ENCODE assay signal across 12 cellular contexts in the genomic region with DNA sequence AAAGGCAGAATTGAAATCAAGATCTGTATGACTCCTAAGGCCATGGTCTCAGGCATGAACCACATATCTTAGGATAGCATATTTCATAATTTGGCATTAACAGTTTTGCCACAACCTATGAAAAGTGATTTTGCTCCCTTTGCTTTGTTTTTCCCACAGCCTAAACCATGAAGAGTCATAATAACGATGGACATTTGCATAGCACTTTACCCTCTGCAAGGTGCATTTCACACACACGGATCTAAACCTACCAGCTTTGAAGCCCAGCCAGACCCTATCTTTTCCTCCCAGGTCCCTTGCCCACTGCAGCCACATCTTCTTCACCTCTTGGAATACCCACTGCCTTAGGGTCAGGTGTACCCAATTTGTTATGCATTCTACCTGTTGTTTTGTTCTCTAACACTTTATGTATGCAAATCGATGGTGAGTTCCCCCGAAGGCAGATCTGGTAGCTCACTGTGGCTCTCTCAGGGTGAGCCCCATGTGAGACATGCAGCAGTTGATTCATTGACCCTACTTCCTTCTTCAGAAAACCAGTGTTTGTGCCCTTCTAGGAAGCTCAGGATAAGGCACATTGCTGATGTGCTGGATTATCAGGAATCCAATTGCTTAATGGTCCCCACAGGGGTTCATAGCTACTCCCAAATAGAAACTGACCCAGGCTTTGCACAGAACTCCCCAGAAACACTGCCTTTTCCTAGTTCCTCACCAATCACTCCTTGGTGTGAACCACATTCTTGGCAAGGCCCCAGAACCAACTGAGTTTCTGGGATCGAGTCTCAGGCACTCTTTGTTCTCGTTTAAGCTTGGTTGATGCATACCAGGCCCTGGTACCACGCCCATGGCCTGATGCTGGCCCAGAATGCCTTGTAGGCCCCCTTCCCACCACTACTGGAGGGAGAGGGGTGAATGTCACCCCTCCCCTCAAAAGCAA. TPM values are rescaled to one million over a fixed set of nuclear protein-coding genes. Genes with fewer than 3 reads are reported as not detected.
DNase-seq lines count a peak whose midpoint lies in the region; ATAC-seq and TF ChIP-seq lines count a peak whose summit lies in the region.
"Had no signal": no experiment of that assay in that cellular context is flagged by ENCODE, and none has a peak within 500 bp of the region (broad histone marks: within the 10 kb centered on the region; RNA-seq: fewer than 3 reads in every experiment).

No MANE protein-coding gene starts in this region.

- no peak for TF ChIP-seq POLR2A in gastroesophageal sphincter (IDR thresholded peaks at IDR 0.05)

- TF ChIP-seq CTCF in left ventricle myocardium inferior (IDR thresholded peaks at IDR 0.05; ENCODE audit: borderline replicate concordance), result no peak
- TF ChIP-seq CTCF in WTC11 (IDR thresholded peaks at IDR 0.05), result no peak
- TF ChIP-seq CTCF in gastroesophageal sphincter (IDR thresholded peaks at IDR 0.05), result no peak

- peak overlapping the region; percentile 58 for H3K27ac Mint-ChIP-seq in WTC11
- H3K27ac Mint-ChIP-seq in stimulated activated naive CD8-positive, alpha-beta T cell treated with anti-CD3 and anti-CD28 coated beads, Interleukin-15, amount 100 ng/mL, for 72 hours, result no peak overlapping the region

- 72 to 100% methylated on average over 1 to 5 of the region's 7 CpGs for WGBS in gastroesophageal sphincter (ENCODE audit: low coverage in 1 of 2), 2 donors

- H3K4me1 Mint-ChIP-seq in WTC11, result peaks cover 45% of the 10 kb centered on the region
- H3K4me1 Mint-ChIP-seq in stimulated activated naive CD8-positive, alpha-beta T cell treated with anti-CD3 and anti-CD28 coated beads, Interleukin-15, amount 100 ng/mL, for 72 hours, result peaks cover 44% of the 10 kb centered on the region

- H3K27ac ChIP-seq in left ventricle myocardium inferior (replicated peaks) (peak overlapping the region; percentile 6), gastroesophageal sphincter (no peak overlapping the region)

- H3K4me1 ChIP-seq in left ventricle myocardium inferior, result peaks cover 91% of the 10 kb centered on the region
- H3K4me1 ChIP-seq in gastroesophageal sphincter, result peaks cover 0 to 49% (median 9%) of the 10 kb centered on the region in 3 donors

- peaks cover 3% of the 10 kb centered on the region for H3K9me3 Mint-ChIP-seq in WTC11
- H3K9me3 Mint-ChIP-seq in stimulated activated naive CD8-positive, alpha-beta T cell treated with anti-CD3 and anti-CD28 coated beads, Interleukin-15, amount 100 ng/mL, for 72 hours, result no peaks in the 10 kb centered on the region
- H3K9me3 Mint-ChIP-seq: nephron had no signal

- H3K27me3 ChIP-seq in left ventricle myocardium inferior (ENCODE audit: low read depth), result no peaks in the 10 kb centered on the region
- H3K27me3 ChIP-seq in gastroesophageal sphincter, result no peaks in the 10 kb centered on the region

- H3K9me3 ChIP-seq in left ventricle myocardium inferior (replicated peaks) (no peaks in the 10 kb centered on the region), gastroesophageal sphincter (no peaks in the 10 kb centered on the region)

- no peaks in the 10 kb centered on the region for H3K36me3 Mint-ChIP-seq in WTC11

- CTCF ChIA-PET in WTC11 (lab: Charles Lee), result interaction anchor here (1.2 to 1.4 kb wide), 3 partner anchors 50 to 117 kb away, joined by 3 to 5 read pairs (median 3); a partner anchor contains a TSS

- POLR2A ChIA-PET in WTC11 (lab: Charles Lee), result interaction anchor here (0.9 kb wide), 1 partner anchor 58 kb away, joined by 3 read pairs; no protein-coding TSS in a partner anchor

- TF ChIP-seq EP300 in gastroesophageal sphincter (IDR thresholded peaks at IDR 0.05), result no peak

- DNase-seq in left ventricle myocardium inferior (no peak), cardiac septum (ENCODE audit: low spot score) (no peak), WTC11 (ENCODE audit: low spot score) (no peak), retina (no peak), NCI-H1105 (lab: John Stamatoyannopoulos, UW) (no peak)
- DNase-seq in stimulated activated naive CD8-positive, alpha-beta T cell treated with anti-CD3 and anti-CD28 coated beads, Interleukin-15, amount 100 ng/mL, for 72 hours, result no peak
- DNase-seq: amniotic stem cell, NCI-H1694 treated with DMSO at 0.1 percent for 48 hours, T1000 had no signal

- H3K4me3 Mint-ChIP-seq in WTC11, result no peak overlapping the region
- H3K4me3 Mint-ChIP-seq in stimulated activated naive CD8-positive, alpha-beta T cell treated with anti-CD3 and anti-CD28 coated beads, Interleukin-15, amount 100 ng/mL, for 72 hours, result no peak overlapping the region
- H3K4me3 Mint-ChIP-seq: nephron had no signal

- ATAC-seq in HG02870 (IDR thresholded peaks at IDR 0.05; ENCODE audit: unreplicated experiment), result peak; percentile 60
- ATAC-seq in WTC11, result peak; percentile 73
- no peak for ATAC-seq in gastroesophageal sphincter
- ATAC-seq in stimulated activated naive CD8-positive, alpha-beta T cell treated with anti-CD3 and anti-CD28 coated beads, Interleukin-15, amount 100 ng/mL, for 72 hours, result no peak

- intact Hi-C loops in left ventricle myocardium inferior (cut with micrococcal nuclease) (no loop called here), cardiac septum (cut with DNase I) (no loop called here)

- H3K27me3 Mint-ChIP-seq in WTC11 (ENCODE audit: low read depth), result no peaks in the 10 kb centered on the region
- H3K27me3 Mint-ChIP-seq in stimulated activated naive CD8-positive, alpha-beta T cell treated with anti-CD3 and anti-CD28 coated beads, Interleukin-15, amount 100 ng/mL, for 72 hours, result no peaks in the 10 kb centered on the region

- H3K4me3 ChIP-seq in left ventricle myocardium inferior (no peak overlapping the region), gastroesophageal sphincter (no peak overlapping the region)

- H3K36me3 ChIP-seq in left ventricle myocardium inferior (peaks cover 17% of the 10 kb centered on the region), gastroesophageal sphincter (peaks cover 0 to 23% of the 10 kb centered on the region in 2 donors)

TF ChIP-seq in WTC11, 78 proteins besides CTCF, POLR2A, EP300 and RAD21:
- TF ChIP-seq SP1 (CRISPR knock-in tag; conservative IDR thresholded peaks at IDR 0.05) (0 out of 2 replicates have a peak, but pooled peaks have one; percentile 26), RORB (CRISPR knock-in tag; IDR thresholded peaks at IDR 0.05) (no peak), ZNF423 (CRISPR knock-in tag; IDR thresholded peaks at IDR 0.05) (no peak), NR3C1 (CRISPR knock-in tag; conservative IDR thresholded peaks at IDR 0.05; ENCODE audit: low read depth) (no peak)
- TF ChIP-seq, protein P1, sequence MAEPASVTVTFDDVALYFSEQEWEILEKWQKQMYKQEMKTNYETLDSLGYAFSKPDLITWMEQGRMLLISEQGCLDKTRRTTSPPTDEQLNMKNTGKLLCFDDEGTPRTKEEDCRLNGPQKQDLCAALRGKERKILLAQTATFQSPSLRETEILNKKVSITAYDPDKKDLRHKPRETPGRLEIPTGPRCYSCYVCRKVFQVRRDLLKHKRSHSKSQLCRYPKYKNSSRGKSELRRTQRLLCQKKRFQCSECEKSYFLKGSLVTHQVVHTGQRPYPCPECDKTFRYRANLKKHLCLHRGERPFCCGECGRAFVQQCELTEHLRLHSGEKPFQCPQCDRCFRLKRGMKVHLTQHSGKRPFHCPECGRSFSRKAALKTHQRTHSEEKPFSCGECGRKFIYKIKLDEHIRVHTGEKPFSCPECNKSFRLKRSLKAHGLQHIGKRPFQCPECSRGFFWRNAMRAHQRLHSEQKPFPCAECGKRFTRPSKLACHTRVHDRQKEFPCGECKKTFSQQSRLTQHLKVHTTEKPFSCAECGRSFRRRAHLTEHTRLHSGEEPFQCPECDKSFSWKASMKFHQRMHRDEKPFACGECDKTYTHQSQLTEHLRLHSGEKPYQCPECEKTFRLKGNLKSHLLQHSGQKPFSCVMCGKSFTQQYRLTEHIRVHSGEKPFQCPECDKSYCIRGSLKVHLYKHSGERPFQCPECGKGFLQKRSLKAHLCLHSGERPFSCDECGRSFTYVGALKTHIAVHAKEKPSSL (CRISPR knock-in tag; conservative IDR thresholded peaks at IDR 0.05), result no peak
TF ChIP-seq in WTC11: peak in this region for 1.

RNA-seq across cellular contexts. Expression of a gene that starts 8.8 kb away (rescaled TPM):
- total RNA-seq in left ventricle myocardium inferior, result 38.0 TPM
- total RNA-seq in cardiac septum, result 35.7 TPM
- 3.7 to 7.2 TPM (median 4.2 TPM) in 3 replicates for total RNA-seq in WTC11 (2021)
- 10 to 100 TPM; 19.8 to 28.7 (median 22.6) TPM for total RNA-seq in gastroesophageal sphincter

Comparison
In these comparisons a context has a peak if more than half of its experiments do, and no peak if none do; other contexts are left out.
1. ATAC-seq: peak in HG02870 (single experiment) and WTC11 (single experiment); none in gastroesophageal sphincter (single experiment) and stimulated activated naive CD8-positive, alpha-beta T cell treated with anti-CD3 and anti-CD28 coated beads, Interleukin-15, amount 100 ng/mL, for 72 hours (single experiment).